ENCODE assay signal across 15 cellular contexts in genomic region chr12:46458500-46459106, GRCh38.
DNase-seq lines count a peak whose midpoint lies in the region; ATAC-seq and TF ChIP-seq lines count a peak whose summit lies in the region.
"Had no signal": no experiment of that assay in that cellular context is flagged by ENCODE, and none has a peak within 500 bp of the region (broad histone marks: within the 10 kb centered on the region; RNA-seq: fewer than 3 reads in every experiment).

No MANE protein-coding gene starts in this region.

- BruUV-seq in OCI-LY7 (replicated peaks; lab: Mats Ljungman, UMichigan): no TSS peak

- DNase-seq in CD4-positive, CD25-positive, alpha-beta regulatory T cell: peak in 2 of 3 donors; percentile 10 to 81
- DNase-seq in activated CD4-positive, alpha-beta memory T cell treated with anti-CD3 and anti-CD28 coated beads for 36 hours: no peak
- DNase-seq in natural killer cell treated with Interleukin-12 subunit alpha and Interleukin-12 subunit beta and Interleukin-15 and Interleukin-18, amount 100 ng/mL, for 72 hours (ENCODE audit: low spot score): no peak
- DNase-seq in psoas muscle (no peak), NCI-H226 (no peak), OCI-LY7 (ENCODE audit: low spot score) (no peak), endodermal cell (no peak)
- DNase-seq: activated CD4-positive, alpha-beta T cell treated with anti-CD3 and anti-CD28 coated beads for 1 hour; COR-L47; NCI-H1436; NCI-H524 treated with DMSO at 0.1 percent for 48 hours; SJCRH30; stimulated activated CD4-positive, alpha-beta T cell treated with anti-CD3 and anti-CD28 coated beads, Interleukin-2, amount 100 ng/mL, for 48 hours; stomach had no signal

- intact Hi-C loops in activated CD4-positive, alpha-beta memory T cell treated with anti-CD3 and anti-CD28 coated beads for 36 hours (cut with micrococcal nuclease): loop anchor here (1.0 to 5.0 kb wide), 10 partner anchors 14 to 336 kb away; partner anchors contain the start of genes SLC38A1 and SLC38A2
- intact Hi-C loops in psoas muscle (cut with DNase I): loop anchor here in 1 of 2 donors (5.0 kb wide), 2 partner anchors 76 to 204 kb away; no protein-coding TSS in a partner anchor
- intact Hi-C loops in OCI-LY7 (cut with micrococcal nuclease; ENCODE audit: unreplicated experiment): no loop called here

- H3K4me2 ChIP-seq in OCI-LY7 (ENCODE audit: low read length): no peak overlapping the region

- TF ChIP-seq CTCF in psoas muscle (IDR thresholded peaks at IDR 0.05): no peak
- TF ChIP-seq CTCF in OCI-LY7 (conservative IDR thresholded peaks at IDR 0.05; ENCODE audit: low read length): no peak
- no peak for TF ChIP-seq CTCF in endodermal cell (conservative IDR thresholded peaks at IDR 0.05)

- WGBS in HUES64: 96% methylated on average over 3 of the region's 3 CpGs
- WGBS in psoas muscle, 3 donors: 90 to 96% (median 95%) methylated on average over 3 of the region's 3 CpGs
- 80 to 91% methylated on average over 2 to 3 of the region's 3 CpGs for WGBS in endodermal cell (ENCODE audit: insufficient coverage in 1 of 2, insufficient read length in 1 of 2), 2 experiments

- H3K79me2 ChIP-seq in OCI-LY7 (ENCODE audit: insufficient read depth, low read depth, low read length): no peaks in the 10 kb centered on the region

- H3K9me2 ChIP-seq in OCI-LY7 (ENCODE audit: insufficient read depth, low read length): no peaks in the 10 kb centered on the region

- H2AFZ ChIP-seq in OCI-LY7 (ENCODE audit: low read length): no peak overlapping the region

- POLR2A ChIA-PET in activated CD4-positive, alpha-beta memory T cell treated with anti-CD3 and anti-CD28 coated beads for 36 hours (lab: Charles Lee): interaction anchor here (1.1 to 1.9 kb wide), 4 partner anchors 65 to 87 kb away, joined by 3 to 7 read pairs (median 4); no protein-coding TSS in a partner anchor
- POLR2A ChIA-PET in OCI-LY7 (lab: Charles Lee): interaction anchor here (0.7 kb wide), 1 partner anchor 369 kb away, joined by 3 read pairs; no protein-coding TSS in a partner anchor

- H3K9ac ChIP-seq in HUES64 (ENCODE audit: low read depth, low read length) (no peak overlapping the region), endodermal cell (ENCODE audit: extremely low read depth, low read length, poor library complexity, severe bottlenecking) (no peak overlapping the region)

- CTCF ChIA-PET in activated CD4-positive, alpha-beta memory T cell treated with anti-CD3 and anti-CD28 coated beads for 36 hours (lab: Charles Lee): no interaction called here
- CTCF ChIA-PET in OCI-LY7 (lab: Charles Lee; ENCODE audit: unreplicated experiment): no interaction called here

- peak overlapping the region; percentile 46 for H3K4me3 ChIP-seq in CD4-positive, CD25-positive, alpha-beta regulatory T cell (ENCODE audit: low read depth, low read length)
- no peak overlapping the region for H3K4me3 ChIP-seq in HUES64 (ENCODE audit: low read length)
- H3K4me3 ChIP-seq in psoas muscle: no peak overlapping the region
- H3K4me3 ChIP-seq in OCI-LY7 (ENCODE audit: low read depth, low read length, poor library complexity, severe bottlenecking): no peak overlapping the region
- H3K4me3 ChIP-seq in endodermal cell (ENCODE audit: low read length): no peak overlapping the region
- H3K4me3 ChIP-seq: SJCRH30, stomach had no signal

- H3K9me3 ChIP-seq in CD4-positive, CD25-positive, alpha-beta regulatory T cell (ENCODE audit: control insufficient read depth in 2 of 2, low read length in 2 of 2): no peaks in the 10 kb centered on the region
- H3K9me3 ChIP-seq in HUES64 (ENCODE audit: insufficient read depth, low read depth, low read length): no peaks in the 10 kb centered on the region
- H3K9me3 ChIP-seq in psoas muscle: no peaks in the 10 kb centered on the region
- H3K9me3 ChIP-seq in OCI-LY7 (ENCODE audit: low read length): no peaks in the 10 kb centered on the region
- no peaks in the 10 kb centered on the region for H3K9me3 ChIP-seq in endodermal cell (ENCODE audit: control insufficient read depth, low read length)
- H3K9me3 ChIP-seq: SJCRH30, stomach had no signal

- no peaks in the 10 kb centered on the region for H3K9me3 Mint-ChIP-seq in CD4-positive, CD25-positive, alpha-beta regulatory T cell
- no peaks in the 10 kb centered on the region for H3K9me3 Mint-ChIP-seq in activated CD4-positive, alpha-beta memory T cell treated with anti-CD3 and anti-CD28 coated beads for 36 hours
- no peaks in the 10 kb centered on the region for H3K9me3 Mint-ChIP-seq in natural killer cell treated with Interleukin-12 subunit alpha and Interleukin-12 subunit beta and Interleukin-15 and Interleukin-18, amount 100 ng/mL, for 72 hours
- H3K9me3 Mint-ChIP-seq in endodermal cell: no peaks in the 10 kb centered on the region

- H3K27me3 Mint-ChIP-seq in CD4-positive, CD25-positive, alpha-beta regulatory T cell: no peaks in the 10 kb centered on the region
- H3K27me3 Mint-ChIP-seq in activated CD4-positive, alpha-beta memory T cell treated with anti-CD3 and anti-CD28 coated beads for 36 hours: no peaks in the 10 kb centered on the region
- no peaks in the 10 kb centered on the region for H3K27me3 Mint-ChIP-seq in natural killer cell treated with Interleukin-12 subunit alpha and Interleukin-12 subunit beta and Interleukin-15 and Interleukin-18, amount 100 ng/mL, for 72 hours
- no peaks in the 10 kb centered on the region for H3K27me3 Mint-ChIP-seq in endodermal cell (ENCODE audit: insufficient read depth)

- H3K4me1 ChIP-seq in CD4-positive, CD25-positive, alpha-beta regulatory T cell (ENCODE audit: control insufficient read depth, insufficient read depth, low read length, poor library complexity, severe bottlenecking): peaks cover 25% of the 10 kb centered on the region
- peaks cover 30% of the 10 kb centered on the region for H3K4me1 ChIP-seq in HUES64 (ENCODE audit: insufficient read depth, low read length)
- peaks cover 56% of the 10 kb centered on the region for H3K4me1 ChIP-seq in psoas muscle
- peaks cover 9% of the 10 kb centered on the region for H3K4me1 ChIP-seq in OCI-LY7 (ENCODE audit: insufficient read depth, low read length, poor library complexity, severe bottlenecking)
- H3K4me1 ChIP-seq in endodermal cell (ENCODE audit: control insufficient read depth, insufficient read depth, low read length): peaks cover 9% of the 10 kb centered on the region

- no peaks in the 10 kb centered on the region for H4K20me1 ChIP-seq in OCI-LY7 (ENCODE audit: insufficient read depth, low read length)

- no peak overlapping the region for H3K27ac ChIP-seq in CD4-positive, CD25-positive, alpha-beta regulatory T cell (ENCODE audit: insufficient read depth, low read length, poor library complexity, severe bottlenecking)
- H3K27ac ChIP-seq in HUES64 (ENCODE audit: low read depth, low read length) (peak overlapping the region; percentile 25), psoas muscle (no peak overlapping the region), OCI-LY7 (ENCODE audit: low read depth, low read length, poor library complexity, severe bottlenecking) (no peak overlapping the region), endodermal cell (ENCODE audit: low read depth, low read length) (no peak overlapping the region)
- H3K27ac ChIP-seq: SJCRH30 had no signal

- peak overlapping the region in 3 of 4 donors; percentile 3 to 69 (median 13) for H3K4me3 Mint-ChIP-seq in CD4-positive, CD25-positive, alpha-beta regulatory T cell
- H3K4me3 Mint-ChIP-seq in activated CD4-positive, alpha-beta memory T cell treated with anti-CD3 and anti-CD28 coated beads for 36 hours: peak overlapping the region; percentile 8
- peak overlapping the region; percentile 91 for H3K4me3 Mint-ChIP-seq in natural killer cell treated with Interleukin-12 subunit alpha and Interleukin-12 subunit beta and Interleukin-15 and Interleukin-18, amount 100 ng/mL, for 72 hours
- H3K4me3 Mint-ChIP-seq in endodermal cell: no peak overlapping the region

- peak; percentile 41 to 63 for ATAC-seq in CD4-positive, CD25-positive, alpha-beta regulatory T cell (ENCODE audit: low read depth in 2 of 2)
- peak; percentile 73 to 75 for ATAC-seq in natural killer cell treated with Interleukin-12 subunit alpha and Interleukin-12 subunit beta and Interleukin-15 and Interleukin-18, amount 100 ng/mL, for 72 hours
- ATAC-seq in psoas muscle: no peak

- peaks cover 18 to 67% (median 44%) of the 10 kb centered on the region in 4 donors for H3K4me1 Mint-ChIP-seq in CD4-positive, CD25-positive, alpha-beta regulatory T cell
- H3K4me1 Mint-ChIP-seq in activated CD4-positive, alpha-beta memory T cell treated with anti-CD3 and anti-CD28 coated beads for 36 hours (ENCODE audit: low read depth): peaks cover 59% of the 10 kb centered on the region
- peaks cover 53 to 55% of the 10 kb centered on the region in 2 donors for H3K4me1 Mint-ChIP-seq in natural killer cell treated with Interleukin-12 subunit alpha and Interleukin-12 subunit beta and Interleukin-15 and Interleukin-18, amount 100 ng/mL, for 72 hours (ENCODE audit: low read depth in 2 of 2)
- H3K4me1 Mint-ChIP-seq in endodermal cell: peaks cover 29% of the 10 kb centered on the region

- no peaks in the 10 kb centered on the region for H3K36me3 Mint-ChIP-seq in CD4-positive, CD25-positive, alpha-beta regulatory T cell
- no peaks in the 10 kb centered on the region for H3K36me3 Mint-ChIP-seq in activated CD4-positive, alpha-beta memory T cell treated with anti-CD3 and anti-CD28 coated beads for 36 hours
- no peaks in the 10 kb centered on the region for H3K36me3 Mint-ChIP-seq in natural killer cell treated with Interleukin-12 subunit alpha and Interleukin-12 subunit beta and Interleukin-15 and Interleukin-18, amount 100 ng/mL, for 72 hours
- no peaks in the 10 kb centered on the region for H3K36me3 Mint-ChIP-seq in endodermal cell (ENCODE audit: low read depth)

- peak overlapping the region; percentile 37 to 72 (median 42) for H3K27ac Mint-ChIP-seq in CD4-positive, CD25-positive, alpha-beta regulatory T cell
- peak overlapping the region; percentile 85 for H3K27ac Mint-ChIP-seq in activated CD4-positive, alpha-beta memory T cell treated with anti-CD3 and anti-CD28 coated beads for 36 hours
- H3K27ac Mint-ChIP-seq in natural killer cell treated with Interleukin-12 subunit alpha and Interleukin-12 subunit beta and Interleukin-15 and Interleukin-18, amount 100 ng/mL, for 72 hours: peak overlapping the region; percentile 94 to 97
- no peak overlapping the region for H3K27ac Mint-ChIP-seq in endodermal cell

- H3K36me3 ChIP-seq in CD4-positive, CD25-positive, alpha-beta regulatory T cell (ENCODE audit: control insufficient read depth, insufficient read depth, low read length): no peaks in the 10 kb centered on the region
- H3K36me3 ChIP-seq in HUES64 (ENCODE audit: insufficient read depth, low read length): no peaks in the 10 kb centered on the region
- H3K36me3 ChIP-seq in psoas muscle (ENCODE audit: insufficient read depth in 1 of 2, low read depth in 1 of 2): no peaks in the 10 kb centered on the region
- no peaks in the 10 kb centered on the region for H3K36me3 ChIP-seq in OCI-LY7 (ENCODE audit: insufficient read depth, low read length)
- H3K36me3 ChIP-seq in endodermal cell (ENCODE audit: control insufficient read depth, insufficient read depth, low read length): no peaks in the 10 kb centered on the region
- H3K36me3 ChIP-seq: SJCRH30, stomach had no signal

- no peaks in the 10 kb centered on the region for H3K27me3 ChIP-seq in CD4-positive, CD25-positive, alpha-beta regulatory T cell (ENCODE audit: control insufficient read depth, insufficient read depth, low read length)
- H3K27me3 ChIP-seq in HUES64 (ENCODE audit: insufficient read depth, low read length): no peaks in the 10 kb centered on the region
- no peaks in the 10 kb centered on the region for H3K27me3 ChIP-seq in psoas muscle (ENCODE audit: insufficient read depth in 3 of 3, low read length in 2 of 3)
- no peaks in the 10 kb centered on the region for H3K27me3 ChIP-seq in endodermal cell (ENCODE audit: control insufficient read depth, insufficient read depth, low read length, poor library complexity, severe bottlenecking)
- H3K27me3 ChIP-seq: SJCRH30, stomach had no signal

Comparison
In these comparisons a context has a peak if more than half of its experiments do, and no peak if none do; other contexts are left out.
1. ATAC-seq: peak in CD4-positive, CD25-positive, alpha-beta regulatory T cell (2 of 2) and natural killer cell treated with Interleukin-12 subunit alpha and Interleukin-12 subunit beta and Interleukin-15 and Interleukin-18, amount 100 ng/mL, for 72 hours (2 of 2); none in psoas muscle (0 of 4).
2. DNase-seq: peak in CD4-positive, CD25-positive, alpha-beta regulatory T cell (2 of 3); none in activated CD4-positive, alpha-beta memory T cell treated with anti-CD3 and anti-CD28 coated beads for 36 hours (single experiment), natural killer cell treated with Interleukin-12 subunit alpha and Interleukin-12 subunit beta and Interleukin-15 and Interleukin-18, amount 100 ng/mL, for 72 hours (single experiment), psoas muscle (0 of 2), NCI-H226 (single experiment), OCI-LY7 (single experiment) and endodermal cell (single experiment).